1 cellular context compared by ENCODE assay signal in the genomic region with DNA sequence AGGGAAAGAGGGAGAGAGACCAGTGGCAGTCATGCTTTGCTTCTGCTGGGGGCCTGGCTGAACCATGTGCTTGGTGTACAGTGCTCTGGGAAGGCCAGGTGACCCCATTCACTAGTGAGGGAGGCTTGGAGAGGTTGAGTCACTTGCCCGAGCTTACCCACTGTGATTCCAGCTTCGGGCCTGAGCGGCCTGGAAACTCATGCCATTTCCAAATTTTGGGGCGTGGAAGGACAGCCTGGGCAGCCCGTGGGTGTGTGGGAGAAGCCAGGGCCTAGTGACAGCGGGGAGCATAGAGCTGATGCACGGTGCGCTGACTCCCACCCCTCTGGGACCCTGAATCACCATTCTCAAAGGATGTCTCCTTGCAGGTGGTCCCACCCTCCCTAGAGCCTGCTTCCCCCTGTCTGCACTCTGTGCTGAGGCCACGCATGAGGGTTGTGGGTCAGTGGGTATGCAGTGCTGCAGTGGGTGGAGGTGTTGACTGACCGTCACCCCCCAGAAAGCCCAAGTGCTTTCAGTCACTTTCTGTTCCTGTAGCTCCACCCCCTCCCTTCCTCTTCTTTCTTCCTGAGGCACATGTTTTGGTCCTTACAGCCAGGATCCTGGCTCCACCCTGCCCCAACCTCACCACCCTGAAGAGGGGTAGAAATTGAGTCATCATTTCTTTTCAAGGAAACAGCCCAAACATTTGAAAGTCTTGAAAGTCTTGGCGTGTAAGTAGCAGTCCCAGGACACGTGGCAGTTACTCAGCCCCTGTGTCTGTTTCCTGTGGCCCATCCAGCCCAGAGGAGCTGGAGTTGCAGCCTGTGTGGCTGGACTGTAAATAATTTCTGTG.
TF ChIP-seq lines count a peak whose summit lies in the region.

No MANE protein-coding gene starts in this region.

TF ChIP-seq in GM23338, 12 proteins besides CTCF, POLR2A, EP300 and RAD21 (continued from another document):
- TF ChIP-seq, protein P1, sequence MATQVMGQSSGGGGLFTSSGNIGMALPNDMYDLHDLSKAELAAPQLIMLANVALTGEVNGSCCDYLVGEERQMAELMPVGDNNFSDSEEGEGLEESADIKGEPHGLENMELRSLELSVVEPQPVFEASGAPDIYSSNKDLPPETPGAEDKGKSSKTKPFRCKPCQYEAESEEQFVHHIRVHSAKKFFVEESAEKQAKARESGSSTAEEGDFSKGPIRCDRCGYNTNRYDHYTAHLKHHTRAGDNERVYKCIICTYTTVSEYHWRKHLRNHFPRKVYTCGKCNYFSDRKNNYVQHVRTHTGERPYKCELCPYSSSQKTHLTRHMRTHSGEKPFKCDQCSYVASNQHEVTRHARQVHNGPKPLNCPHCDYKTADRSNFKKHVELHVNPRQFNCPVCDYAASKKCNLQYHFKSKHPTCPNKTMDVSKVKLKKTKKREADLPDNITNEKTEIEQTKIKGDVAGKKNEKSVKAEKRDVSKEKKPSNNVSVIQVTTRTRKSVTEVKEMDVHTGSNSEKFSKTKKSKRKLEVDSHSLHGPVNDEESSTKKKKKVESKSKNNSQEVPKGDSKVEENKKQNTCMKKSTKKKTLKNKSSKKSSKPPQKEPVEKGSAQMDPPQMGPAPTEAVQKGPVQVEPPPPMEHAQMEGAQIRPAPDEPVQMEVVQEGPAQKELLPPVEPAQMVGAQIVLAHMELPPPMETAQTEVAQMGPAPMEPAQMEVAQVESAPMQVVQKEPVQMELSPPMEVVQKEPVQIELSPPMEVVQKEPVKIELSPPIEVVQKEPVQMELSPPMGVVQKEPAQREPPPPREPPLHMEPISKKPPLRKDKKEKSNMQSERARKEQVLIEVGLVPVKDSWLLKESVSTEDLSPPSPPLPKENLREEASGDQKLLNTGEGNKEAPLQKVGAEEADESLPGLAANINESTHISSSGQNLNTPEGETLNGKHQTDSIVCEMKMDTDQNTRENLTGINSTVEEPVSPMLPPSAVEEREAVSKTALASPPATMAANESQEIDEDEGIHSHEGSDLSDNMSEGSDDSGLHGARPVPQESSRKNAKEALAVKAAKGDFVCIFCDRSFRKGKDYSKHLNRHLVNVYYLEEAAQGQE (IDR thresholded peaks at IDR 0.05; ENCODE audit: unreplicated experiment) = no peak
- TF ChIP-seq STAT1 (IDR thresholded peaks at IDR 0.05; ENCODE audit: unreplicated experiment) (no peak), EZH2phosphoT487 (IDR thresholded peaks at IDR 0.05; ENCODE audit: unreplicated experiment) (no peak), POLR2AphosphoS5 (IDR thresholded peaks at IDR 0.05; ENCODE audit: low read depth) (no peak), CREB1 (CRISPR knock-in tag; IDR thresholded peaks at IDR 0.05; ENCODE audit: low read depth) (no peak), NANOG (IDR thresholded peaks at IDR 0.05; ENCODE audit: borderline replicate concordance) (no peak)
- TF ChIP-seq, protein P2, sequence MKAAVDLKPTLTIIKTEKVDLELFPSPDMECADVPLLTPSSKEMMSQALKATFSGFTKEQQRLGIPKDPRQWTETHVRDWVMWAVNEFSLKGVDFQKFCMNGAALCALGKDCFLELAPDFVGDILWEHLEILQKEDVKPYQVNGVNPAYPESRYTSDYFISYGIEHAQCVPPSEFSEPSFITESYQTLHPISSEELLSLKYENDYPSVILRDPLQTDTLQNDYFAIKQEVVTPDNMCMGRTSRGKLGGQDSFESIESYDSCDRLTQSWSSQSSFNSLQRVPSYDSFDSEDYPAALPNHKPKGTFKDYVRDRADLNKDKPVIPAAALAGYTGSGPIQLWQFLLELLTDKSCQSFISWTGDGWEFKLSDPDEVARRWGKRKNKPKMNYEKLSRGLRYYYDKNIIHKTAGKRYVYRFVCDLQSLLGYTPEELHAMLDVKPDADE (IDR thresholded peaks at IDR 0.05) = no peak
- TF ChIP-seq, protein P3, sequence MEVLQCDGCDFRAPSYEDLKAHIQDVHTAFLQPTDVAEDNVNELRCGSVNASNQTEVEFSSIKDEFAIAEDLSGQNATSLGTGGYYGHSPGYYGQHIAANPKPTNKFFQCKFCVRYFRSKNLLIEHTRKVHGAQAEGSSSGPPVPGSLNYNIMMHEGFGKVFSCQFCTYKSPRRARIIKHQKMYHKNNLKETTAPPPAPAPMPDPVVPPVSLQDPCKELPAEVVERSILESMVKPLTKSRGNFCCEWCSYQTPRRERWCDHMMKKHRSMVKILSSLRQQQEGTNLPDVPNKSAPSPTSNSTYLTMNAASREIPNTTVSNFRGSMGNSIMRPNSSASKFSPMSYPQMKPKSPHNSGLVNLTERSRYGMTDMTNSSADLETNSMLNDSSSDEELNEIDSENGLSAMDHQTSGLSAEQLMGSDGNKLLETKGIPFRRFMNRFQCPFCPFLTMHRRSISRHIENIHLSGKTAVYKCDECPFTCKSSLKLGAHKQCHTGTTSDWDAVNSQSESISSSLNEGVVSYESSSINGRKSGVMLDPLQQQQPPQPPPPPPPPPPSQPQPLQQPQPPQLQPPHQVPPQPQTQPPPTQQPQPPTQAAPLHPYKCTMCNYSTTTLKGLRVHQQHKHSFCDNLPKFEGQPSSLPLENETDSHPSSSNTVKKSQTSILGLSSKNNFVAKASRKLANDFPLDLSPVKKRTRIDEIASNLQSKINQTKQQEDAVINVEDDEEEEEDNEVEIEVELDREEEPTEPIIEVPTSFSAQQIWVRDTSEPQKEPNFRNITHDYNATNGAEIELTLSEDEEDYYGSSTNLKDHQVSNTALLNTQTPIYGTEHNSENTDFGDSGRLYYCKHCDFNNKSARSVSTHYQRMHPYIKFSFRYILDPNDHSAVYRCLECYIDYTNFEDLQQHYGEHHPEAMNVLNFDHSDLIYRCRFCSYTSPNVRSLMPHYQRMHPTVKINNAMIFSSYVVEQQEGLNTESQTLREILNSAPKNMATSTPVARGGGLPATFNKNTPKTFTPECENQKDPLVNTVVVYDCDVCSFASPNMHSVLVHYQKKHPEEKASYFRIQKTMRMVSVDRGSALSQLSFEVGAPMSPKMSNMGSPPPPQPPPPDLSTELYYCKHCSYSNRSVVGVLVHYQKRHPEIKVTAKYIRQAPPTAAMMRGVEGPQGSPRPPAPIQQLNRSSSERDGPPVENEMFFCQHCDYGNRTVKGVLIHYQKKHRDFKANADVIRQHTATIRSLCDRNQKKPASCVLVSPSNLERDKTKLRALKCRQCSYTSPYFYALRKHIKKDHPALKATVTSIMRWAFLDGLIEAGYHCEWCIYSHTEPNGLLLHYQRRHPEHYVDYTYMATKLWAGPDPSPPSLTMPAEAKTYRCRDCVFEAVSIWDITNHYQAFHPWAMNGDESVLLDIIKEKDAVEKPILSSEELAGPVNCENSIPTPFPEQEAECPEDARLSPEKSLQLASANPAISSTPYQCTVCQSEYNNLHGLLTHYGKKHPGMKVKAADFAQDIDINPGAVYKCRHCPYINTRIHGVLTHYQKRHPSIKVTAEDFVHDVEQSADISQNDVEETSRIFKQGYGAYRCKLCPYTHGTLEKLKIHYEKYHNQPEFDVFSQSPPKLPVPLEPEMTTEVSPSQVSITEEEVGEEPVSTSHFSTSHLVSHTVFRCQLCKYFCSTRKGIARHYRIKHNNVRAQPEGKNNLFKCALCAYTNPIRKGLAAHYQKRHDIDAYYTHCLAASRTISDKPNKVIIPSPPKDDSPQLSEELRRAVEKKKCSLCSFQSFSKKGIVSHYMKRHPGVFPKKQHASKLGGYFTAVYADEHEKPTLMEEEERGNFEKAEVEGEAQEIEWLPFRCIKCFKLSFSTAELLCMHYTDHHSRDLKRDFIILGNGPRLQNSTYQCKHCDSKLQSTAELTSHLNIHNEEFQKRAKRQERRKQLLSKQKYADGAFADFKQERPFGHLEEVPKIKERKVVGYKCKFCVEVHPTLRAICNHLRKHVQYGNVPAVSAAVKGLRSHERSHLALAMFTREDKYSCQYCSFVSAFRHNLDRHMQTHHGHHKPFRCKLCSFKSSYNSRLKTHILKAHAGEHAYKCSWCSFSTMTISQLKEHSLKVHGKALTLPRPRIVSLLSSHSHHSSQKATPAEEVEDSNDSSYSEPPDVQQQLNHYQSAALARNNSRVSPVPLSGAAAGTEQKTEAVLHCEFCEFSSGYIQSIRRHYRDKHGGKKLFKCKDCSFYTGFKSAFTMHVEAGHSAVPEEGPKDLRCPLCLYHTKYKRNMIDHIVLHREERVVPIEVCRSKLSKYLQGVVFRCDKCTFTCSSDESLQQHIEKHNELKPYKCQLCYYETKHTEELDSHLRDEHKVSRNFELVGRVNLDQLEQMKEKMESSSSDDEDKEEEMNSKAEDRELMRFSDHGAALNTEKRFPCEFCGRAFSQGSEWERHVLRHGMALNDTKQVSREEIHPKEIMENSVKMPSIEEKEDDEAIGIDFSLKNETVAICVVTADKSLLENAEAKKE (CRISPR knock-in tag; IDR thresholded peaks at IDR 0.05) = no peak
